ENCODE assay signal across 10 cellular contexts in the genomic region with DNA sequence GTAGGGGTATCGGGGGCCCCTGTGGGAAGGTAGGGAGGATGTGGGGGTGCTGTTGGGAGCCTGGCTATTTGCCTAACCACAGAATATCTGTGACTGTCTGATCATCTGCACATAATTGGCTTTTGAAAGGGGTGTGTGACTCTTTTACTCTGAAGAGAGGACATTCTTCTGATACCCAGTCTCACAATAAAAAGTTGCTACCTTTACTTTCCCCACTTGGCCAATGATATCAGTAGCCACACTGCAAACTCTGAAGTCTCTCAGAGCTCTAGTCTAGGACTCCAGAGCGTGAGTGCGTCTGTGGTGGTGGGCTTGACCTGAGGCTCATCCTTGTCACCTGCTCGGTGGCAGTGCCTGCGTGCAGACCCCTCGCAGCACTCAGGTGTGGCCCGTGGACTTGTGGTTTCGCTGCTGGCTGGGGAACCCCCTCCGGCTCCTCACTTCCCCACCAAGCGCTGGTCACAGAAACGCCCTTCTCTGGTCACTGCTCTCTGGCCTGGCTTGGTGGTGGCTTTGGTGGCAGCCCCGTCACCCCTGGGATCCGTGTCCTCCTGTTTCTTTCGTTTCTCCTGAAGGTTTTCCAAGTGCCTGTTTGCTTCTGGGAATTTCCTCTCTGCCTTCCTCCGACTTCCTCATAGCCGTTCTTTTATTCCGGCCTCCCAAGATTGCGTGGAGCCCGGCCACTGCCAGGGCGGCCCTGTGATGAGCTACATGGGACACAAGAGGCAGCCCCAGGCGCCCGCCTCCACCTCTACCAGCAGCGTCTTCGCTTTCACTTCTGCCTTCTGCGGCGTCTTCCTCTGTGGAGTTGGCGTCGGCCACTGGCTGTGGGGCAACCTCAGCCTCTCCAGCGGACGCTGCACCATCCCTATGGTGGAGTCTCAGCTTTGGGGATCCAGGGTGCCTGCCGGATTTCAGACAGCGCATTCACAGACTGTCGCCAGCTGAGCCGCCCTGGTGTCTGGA.
DNase-seq lines count a peak whose midpoint lies in the region; ATAC-seq, FAIRE-seq and TF ChIP-seq lines count a peak whose summit lies in the region.
"Had no signal": no experiment of that assay in that cellular context is flagged by ENCODE, and none has a peak within 500 bp of the region (broad histone marks: within the 10 kb centered on the region; RNA-seq: fewer than 3 reads in every experiment).

No MANE protein-coding gene starts in this region.

- TF ChIP-seq EP300 in HepG2 (IDR thresholded peaks at IDR 0.05; ENCODE audit: low read depth in 2 of 2, low read length in 2 of 2) (no peak), HepG2 (CRISPR knock-in tag; IDR thresholded peaks at IDR 0.05; ENCODE audit: borderline replicate concordance) (no peak)

- H3K9me3 ChIP-seq in right lobe of liver (no peaks in the 10 kb centered on the region), HepG2 (ENCODE audit: low read length) (no peaks in the 10 kb centered on the region), upper lobe of right lung (no peaks in the 10 kb centered on the region), smooth muscle cell (replicated peaks; ENCODE audit: low read depth) (no peaks in the 10 kb centered on the region)
- H3K9me3 ChIP-seq: pancreas had no signal

- H3K27ac ChIP-seq in right lobe of liver = no peak overlapping the region
- no peak overlapping the region for H3K27ac ChIP-seq in HepG2 (ENCODE audit: extremely low read length, insufficient read depth, low read length)
- peak overlapping the region; percentile 11 for H3K27ac ChIP-seq in upper lobe of right lung
- H3K27ac ChIP-seq in smooth muscle cell (ENCODE audit: low read depth) = no peak overlapping the region
- H3K27ac ChIP-seq: pancreas had no signal

- peak overlapping the region; percentile 63 for H3K27ac Mint-ChIP-seq in activated T-helper 2 cell treated with anti-CD3 and anti-CD28 coated beads, Interferon-gamma antibody, Interleukin-2, Interleukin-4, amounts not matched to agents 10 μg/mL and 5 μg/mL and 100 μg/mL, durations not matched to agents 14 hours and 24 hours and 36 hours

- 65% methylated on average over 18 of the region's 34 CpGs for WGBS in right lobe of liver (ENCODE audit: insufficient coverage, low coverage, low lambda C conversion rate, missing lambda C conversion rate)
- WGBS in HepG2 (ENCODE audit: low lambda C conversion rate) = 98% methylated on average over 27 of the region's 34 CpGs
- 95% methylated on average over 33 of the region's 34 CpGs for WGBS in smooth muscle cell (ENCODE audit: low lambda C conversion rate)

- CTCF ChIA-PET in HepG2 (lab: Yijun Ruan, JAX; ENCODE audit: low intra/inter-chr PET ratio, low total read pairs) = no interaction called here

- intact Hi-C loops in right lobe of liver (cut with DNase I) = no loop called here
- intact Hi-C loops in HepG2 (cut with micrococcal nuclease; ENCODE audit: unreplicated experiment) = no loop called here
- intact Hi-C loops in activated T-helper 2 cell treated with anti-CD3 and anti-CD28 coated beads, Interferon-gamma antibody, Interleukin-2, Interleukin-4, amounts not matched to agents 10 μg/mL and 5 μg/mL and 100 μg/mL, durations not matched to agents 14 hours and 24 hours and 36 hours (cut with micrococcal nuclease) = no loop called here
- intact Hi-C loops in upper lobe of right lung (cut with DNase I) = no loop called here

- peaks cover 15% of the 10 kb centered on the region for H3K4me1 Mint-ChIP-seq in activated T-helper 2 cell treated with anti-CD3 and anti-CD28 coated beads, Interferon-gamma antibody, Interleukin-2, Interleukin-4, amounts not matched to agents 10 μg/mL and 5 μg/mL and 100 μg/mL, durations not matched to agents 14 hours and 24 hours and 36 hours (ENCODE audit: low read depth)

- TF ChIP-seq RAD21 in HepG2 (CRISPR knock-in tag; IDR thresholded peaks at IDR 0.05) = no peak

- H3K79me2 ChIP-seq in HepG2 (ENCODE audit: insufficient read depth, low read length) = peaks cover 68% of the 10 kb centered on the region
- peaks cover 9% of the 10 kb centered on the region for H3K79me2 ChIP-seq in smooth muscle cell (ENCODE audit: low read depth)

- no peaks in the 10 kb centered on the region for H3K9me3 Mint-ChIP-seq in activated T-helper 2 cell treated with anti-CD3 and anti-CD28 coated beads, Interferon-gamma antibody, Interleukin-2, Interleukin-4, amounts not matched to agents 10 μg/mL and 5 μg/mL and 100 μg/mL, durations not matched to agents 14 hours and 24 hours and 36 hours

- TF ChIP-seq CTCF in right lobe of liver (IDR thresholded peaks at IDR 0.05) (no peak), HepG2 (CRISPR knock-in tag; IDR thresholded peaks at IDR 0.05) (no peak), upper lobe of right lung (IDR thresholded peaks at IDR 0.05) (no peak), smooth muscle cell (IDR thresholded peaks at IDR 0.05; ENCODE audit: borderline replicate concordance, insufficient read depth, poor library complexity, severe bottlenecking) (no peak)

- in situ Hi-C loops in HepG2 (cut with HindIII; ENCODE audit: extremely low pct_ligation_motif_present, low pct_unique_long_range_greater_than_20kb) = no loop called here

- no peaks in the 10 kb centered on the region for H3K36me3 Mint-ChIP-seq in activated T-helper 2 cell treated with anti-CD3 and anti-CD28 coated beads, Interferon-gamma antibody, Interleukin-2, Interleukin-4, amounts not matched to agents 10 μg/mL and 5 μg/mL and 100 μg/mL, durations not matched to agents 14 hours and 24 hours and 36 hours (ENCODE audit: low read depth)

- H3K4me1 ChIP-seq in right lobe of liver (peaks cover 0 to 10% (median 0%) of the 10 kb centered on the region in 4 donors), HepG2 (ENCODE audit: insufficient read depth, low read length) (no peaks in the 10 kb centered on the region), upper lobe of right lung (peaks cover 49% of the 10 kb centered on the region), smooth muscle cell (ENCODE audit: low read depth) (no peaks in the 10 kb centered on the region)

- H3K4me3 Mint-ChIP-seq in activated T-helper 2 cell treated with anti-CD3 and anti-CD28 coated beads, Interferon-gamma antibody, Interleukin-2, Interleukin-4, amounts not matched to agents 10 μg/mL and 5 μg/mL and 100 μg/mL, durations not matched to agents 14 hours and 24 hours and 36 hours (ENCODE audit: low read depth) = peak overlapping the region; percentile 13

- H3K36me3 ChIP-seq in right lobe of liver = no peaks in the 10 kb centered on the region
- H3K36me3 ChIP-seq in HepG2 (replicated peaks in 1 of 2; ENCODE audit: control insufficient read depth in 1 of 2, insufficient read depth in 2 of 2, low read length in 2 of 2) = peaks cover 13 to 42% of the 10 kb centered on the region in 2 experiments; a peak in 4 of 5 replicates
- no peaks in the 10 kb centered on the region for H3K36me3 ChIP-seq in upper lobe of right lung
- no peaks in the 10 kb centered on the region for H3K36me3 ChIP-seq in smooth muscle cell (ENCODE audit: low read depth)
- H3K36me3 ChIP-seq: pancreas had no signal

- POLR2A ChIA-PET in HepG2 (lab: Yijun Ruan, JAX) = no interaction called here

- H2AFZ ChIP-seq in HepG2 (ENCODE audit: low read length) (no peak overlapping the region), smooth muscle cell (ENCODE audit: low read depth) (no peak overlapping the region)

- peaks cover 63% of the 10 kb centered on the region; the same call in 1 of the 2 replicates for H4K20me1 ChIP-seq in HepG2 (ENCODE audit: insufficient read depth, low read length)
- peaks cover 69% of the 10 kb centered on the region for H4K20me1 ChIP-seq in smooth muscle cell (ENCODE audit: low read depth)

- no peak for FAIRE-seq in HepG2 (lab: Jason Lieb, UNC)
- FAIRE-seq: K562, pancreas had no signal

- BruUV-seq in HepG2 (replicated peaks; lab: Mats Ljungman, UMichigan) = no TSS peak

- TF ChIP-seq POLR2A in right lobe of liver (IDR thresholded peaks at IDR 0.05) = no peak
- no peak for TF ChIP-seq POLR2A in HepG2 (IDR thresholded peaks at IDR 0.05; ENCODE audit: insufficient read depth in 1 of 2, low read depth in 2 of 2, low read length in 2 of 2)

- H3K9ac ChIP-seq in HepG2 (ENCODE audit: insufficient read depth, low read depth, low read length) = no peak overlapping the region
- H3K9ac ChIP-seq in smooth muscle cell (ENCODE audit: low read depth) = no peak overlapping the region

- no peak overlapping the region for H3K4me3 ChIP-seq in right lobe of liver
- H3K4me3 ChIP-seq in HepG2 (replicated peaks in 1 of 3; ENCODE audit: insufficient read depth in 1 of 3, low read depth in 2 of 3, low read length in 3 of 3) = no peak overlapping the region
- peak overlapping the region; percentile 0 for H3K4me3 ChIP-seq in upper lobe of right lung
- H3K4me3 ChIP-seq in smooth muscle cell = no peak overlapping the region
- H3K4me3 ChIP-seq: K562, pancreas had no signal

- ATAC-seq in right lobe of liver (peak; percentile 66 to 80 (median 70)), HepG2 (no peak), HG03025 (IDR thresholded peaks at IDR 0.05; ENCODE audit: low FRiP score, unreplicated experiment) (peak; percentile 84), upper lobe of right lung (peak; percentile 79)
- ATAC-seq: K562 had no signal

- no peaks in the 10 kb centered on the region for H3K27me3 ChIP-seq in right lobe of liver
- H3K27me3 ChIP-seq in HepG2 (ENCODE audit: control insufficient read depth in 1 of 2, insufficient read depth in 2 of 2, low read length in 2 of 2) = no peaks in the 10 kb centered on the region; a peak in 1 of 5 replicates
- H3K27me3 ChIP-seq in upper lobe of right lung = no peaks in the 10 kb centered on the region
- no peaks in the 10 kb centered on the region for H3K27me3 ChIP-seq in smooth muscle cell (ENCODE audit: low read depth)
- H3K27me3 ChIP-seq: pancreas had no signal

- DNase-seq in right lobe of liver = peak in 2 of 3 donors; percentile 61 to 70
- DNase-seq in HepG2 (ENCODE audit: low spot score) = no peak
- no peak for DNase-seq in activated T-helper 2 cell treated with anti-CD3 and anti-CD28 coated beads, Interferon-gamma antibody, Interleukin-2, Interleukin-4, amounts not matched to agents 10 μg/mL and 5 μg/mL and 100 μg/mL, durations not matched to agents 14 hours and 24 hours and 36 hours (ENCODE audit: low spot score)
- peak; percentile 90 for DNase-seq in upper lobe of right lung
- no peak for DNase-seq in DMS153 treated with DMSO at 0.1 percent for 48 hours (lab: John Stamatoyannopoulos, UW; ENCODE audit: unreplicated experiment)
- no peak for DNase-seq in NCI-H1694 (lab: John Stamatoyannopoulos, UW)
- no peak for DNase-seq in smooth muscle cell (lab: John Stamatoyannopoulos, UW; ENCODE audit: unreplicated experiment)

- H3F3A ChIP-seq in smooth muscle cell (ENCODE audit: low read depth) = peaks cover 6% of the 10 kb centered on the region

- no peaks in the 10 kb centered on the region for H3K27me3 Mint-ChIP-seq in activated T-helper 2 cell treated with anti-CD3 and anti-CD28 coated beads, Interferon-gamma antibody, Interleukin-2, Interleukin-4, amounts not matched to agents 10 μg/mL and 5 μg/mL and 100 μg/mL, durations not matched to agents 14 hours and 24 hours and 36 hours (ENCODE audit: low read depth)

- H3K4me2 ChIP-seq in HepG2 (ENCODE audit: low read depth, low read length) = no peak overlapping the region
- no peak overlapping the region for H3K4me2 ChIP-seq in smooth muscle cell

TF ChIP-seq in HepG2, 621 proteins besides CTCF, POLR2A, EP300 and RAD21:
- TF ChIP-seq PAX8 (CRISPR knock-in tag; IDR thresholded peaks at IDR 0.05; ENCODE audit: borderline replicate concordance) (no peak), ERF (CRISPR knock-in tag; IDR thresholded peaks at IDR 0.05) (no peak), ATF1 (CRISPR knock-in tag; IDR thresholded peaks at IDR 0.05) (no peak)

Comparison
In these comparisons a context has a peak if more than half of its experiments do, and no peak if none do; other contexts are left out.
1. DNase-seq: peak in right lobe of liver (2 of 3) and upper lobe of right lung (single experiment); none in HepG2 (single experiment), activated T-helper 2 cell treated with anti-CD3 and anti-CD28 coated beads, Interferon-gamma antibody, Interleukin-2, Interleukin-4, amounts not matched to agents 10 μg/mL and 5 μg/mL and 100 μg/mL, durations not matched to agents 14 hours and 24 hours and 36 hours (single experiment), DMS153 treated with DMSO at 0.1 percent for 48 hours (single experiment), NCI-H1694 (single experiment) and smooth muscle cell (single experiment).